ENCODE assay signal across 11 cellular contexts in genomic region chr2:123717616-123718279, GRCh38.
DNase-seq lines count a peak whose midpoint lies in the region; ATAC-seq and TF ChIP-seq lines count a peak whose summit lies in the region.
"Had no signal": no experiment of that assay in that cellular context is flagged by ENCODE, and none has a peak within 500 bp of the region (broad histone marks: within the 10 kb centered on the region; RNA-seq: fewer than 3 reads in every experiment).

No MANE protein-coding gene starts in this region.

- H3K27me3 Mint-ChIP-seq in WTC11 (ENCODE audit: low read depth): no peaks in the 10 kb centered on the region; the same call in 1 of the 2 replicates

- no peak for TF ChIP-seq CTCF in WTC11 (IDR thresholded peaks at IDR 0.05)
- TF ChIP-seq CTCF in neural cell (IDR thresholded peaks at IDR 0.05; ENCODE audit: poor library complexity, severe bottlenecking): no peak
- TF ChIP-seq CTCF in body of pancreas (IDR thresholded peaks at IDR 0.05): no peak

- no peaks in the 10 kb centered on the region for H3F3A ChIP-seq in neural cell (ENCODE audit: insufficient read depth, low read length, poor library complexity, severe bottlenecking)

- H3K9me3 ChIP-seq in neural cell (ENCODE audit: low read length): no peaks in the 10 kb centered on the region
- H3K9me3 ChIP-seq in body of pancreas: no peaks in the 10 kb centered on the region
- H3K9me3 ChIP-seq: BLaER1 had no signal

- H3K27ac Mint-ChIP-seq in WTC11: no peak overlapping the region
- H3K27ac Mint-ChIP-seq: HFFc6 had no signal

- ATAC-seq in left ventricle myocardium superior (peak; percentile 23), left cardiac atrium (no peak), WTC11 (no peak), body of pancreas (no peak), GM18505 (IDR thresholded peaks at IDR 0.05; ENCODE audit: unreplicated experiment) (no peak)
- ATAC-seq: HepG2 had no signal

- WGBS in body of pancreas, 2 donors: 57 to 60% methylated on average over 5 of the region's 5 CpGs

- H3K9ac ChIP-seq in neural cell (ENCODE audit: low read length): peak overlapping the region; percentile 15
- H3K9ac ChIP-seq: BLaER1 had no signal

- no peaks in the 10 kb centered on the region for H3K4me1 Mint-ChIP-seq in WTC11

- H3K27me3 ChIP-seq in neural cell (ENCODE audit: insufficient read depth, low read depth, low read length) (no peaks in the 10 kb centered on the region), body of pancreas (no peaks in the 10 kb centered on the region)
- H3K27me3 ChIP-seq: BLaER1 had no signal

- H2AFZ ChIP-seq in neural cell (ENCODE audit: low read depth, low read length): peak overlapping the region; percentile 24

- H3K4me2 ChIP-seq in neural cell (ENCODE audit: low read length): no peak overlapping the region
- H3K4me2 ChIP-seq: BLaER1 had no signal

- H3K4me3 ChIP-seq in neural cell (ENCODE audit: low read length) (no peak overlapping the region), body of pancreas (no peak overlapping the region)
- H3K4me3 ChIP-seq: BLaER1 had no signal

- H3K9me3 Mint-ChIP-seq in WTC11: peaks cover 18% of the 10 kb centered on the region

- peaks cover 3% of the 10 kb centered on the region; the same call in 1 of the 2 replicates for H3K36me3 Mint-ChIP-seq in WTC11

- POLR2A ChIA-PET in WTC11 (lab: Charles Lee): no interaction called here

- H4K20me1 ChIP-seq in neural cell (ENCODE audit: insufficient read depth): no peaks in the 10 kb centered on the region
- H4K20me1 ChIP-seq: BLaER1 had no signal

- no peaks in the 10 kb centered on the region for H3K79me2 ChIP-seq in neural cell (replicated peaks; ENCODE audit: insufficient read depth, low read length)

- no peaks in the 10 kb centered on the region for H3K9me2 ChIP-seq in neural cell (ENCODE audit: insufficient read depth, low read length)

- no peak for TF ChIP-seq EP300 in neural cell (conservative IDR thresholded peaks at IDR 0.05; ENCODE audit: poor library complexity, severe bottlenecking)

- H3K36me3 ChIP-seq in neural cell (ENCODE audit: insufficient read depth, low read length): no peaks in the 10 kb centered on the region
- H3K36me3 ChIP-seq in body of pancreas (replicated peaks in 1 of 2; ENCODE audit: insufficient read depth in 1 of 2, low read depth in 2 of 2): no peaks in the 10 kb centered on the region
- H3K36me3 ChIP-seq: BLaER1 had no signal

- intact Hi-C loops in left ventricle myocardium superior (cut with micrococcal nuclease): no loop called here
- intact Hi-C loops in left cardiac atrium (cut with DNase I): no loop called here
- intact Hi-C loops in body of pancreas (cut with DNase I): no loop called here

- CTCF ChIA-PET in WTC11 (lab: Charles Lee): no interaction called here

- no peaks in the 10 kb centered on the region for H3K4me1 ChIP-seq in body of pancreas
- H3K4me1 ChIP-seq: BLaER1 had no signal

- no peak for TF ChIP-seq POLR2A in body of pancreas (IDR thresholded peaks at IDR 0.05)
- no peak for TF ChIP-seq POLR2A in GM18505 (IDR thresholded peaks at IDR 0.05; ENCODE audit: borderline replicate concordance, extremely low read depth, insufficient read depth, insufficient read length)

- no peak for TF ChIP-seq RAD21 in neural cell (conservative IDR thresholded peaks at IDR 0.05)

- no peak overlapping the region for H3K4me3 Mint-ChIP-seq in WTC11
- H3K4me3 Mint-ChIP-seq: HFFc6 had no signal

- no peak for DNase-seq in left ventricle myocardium superior
- no peak for DNase-seq in left cardiac atrium
- no peak for DNase-seq in WTC11 (ENCODE audit: low spot score)
- no peak for DNase-seq in DMS153 treated with DMSO at 0.1 percent for 48 hours (lab: John Stamatoyannopoulos, UW; ENCODE audit: unreplicated experiment)
- no peak for DNase-seq in body of pancreas
- DNase-seq: HCEC 1CT, HFFc6 had no signal

- peak overlapping the region; percentile 71 for H3K27ac ChIP-seq in neural cell (ENCODE audit: low read length)
- no peak overlapping the region for H3K27ac ChIP-seq in body of pancreas
- H3K27ac ChIP-seq: BLaER1 had no signal

TF ChIP-seq in WTC11, 78 proteins besides CTCF, POLR2A, EP300 and RAD21 (continues in another document):
- TF ChIP-seq ETV6 (CRISPR knock-in tag; IDR thresholded peaks at IDR 0.05): no peak
- 0 out of 2 replicates have a peak, but pooled peaks have one; percentile 15 for TF ChIP-seq HMGA2 (CRISPR knock-in tag; IDR thresholded peaks at IDR 0.05)
- TF ChIP-seq ZBTB43 (CRISPR knock-in tag; IDR thresholded peaks at IDR 0.05): no peak
- TF ChIP-seq, protein P1, sequence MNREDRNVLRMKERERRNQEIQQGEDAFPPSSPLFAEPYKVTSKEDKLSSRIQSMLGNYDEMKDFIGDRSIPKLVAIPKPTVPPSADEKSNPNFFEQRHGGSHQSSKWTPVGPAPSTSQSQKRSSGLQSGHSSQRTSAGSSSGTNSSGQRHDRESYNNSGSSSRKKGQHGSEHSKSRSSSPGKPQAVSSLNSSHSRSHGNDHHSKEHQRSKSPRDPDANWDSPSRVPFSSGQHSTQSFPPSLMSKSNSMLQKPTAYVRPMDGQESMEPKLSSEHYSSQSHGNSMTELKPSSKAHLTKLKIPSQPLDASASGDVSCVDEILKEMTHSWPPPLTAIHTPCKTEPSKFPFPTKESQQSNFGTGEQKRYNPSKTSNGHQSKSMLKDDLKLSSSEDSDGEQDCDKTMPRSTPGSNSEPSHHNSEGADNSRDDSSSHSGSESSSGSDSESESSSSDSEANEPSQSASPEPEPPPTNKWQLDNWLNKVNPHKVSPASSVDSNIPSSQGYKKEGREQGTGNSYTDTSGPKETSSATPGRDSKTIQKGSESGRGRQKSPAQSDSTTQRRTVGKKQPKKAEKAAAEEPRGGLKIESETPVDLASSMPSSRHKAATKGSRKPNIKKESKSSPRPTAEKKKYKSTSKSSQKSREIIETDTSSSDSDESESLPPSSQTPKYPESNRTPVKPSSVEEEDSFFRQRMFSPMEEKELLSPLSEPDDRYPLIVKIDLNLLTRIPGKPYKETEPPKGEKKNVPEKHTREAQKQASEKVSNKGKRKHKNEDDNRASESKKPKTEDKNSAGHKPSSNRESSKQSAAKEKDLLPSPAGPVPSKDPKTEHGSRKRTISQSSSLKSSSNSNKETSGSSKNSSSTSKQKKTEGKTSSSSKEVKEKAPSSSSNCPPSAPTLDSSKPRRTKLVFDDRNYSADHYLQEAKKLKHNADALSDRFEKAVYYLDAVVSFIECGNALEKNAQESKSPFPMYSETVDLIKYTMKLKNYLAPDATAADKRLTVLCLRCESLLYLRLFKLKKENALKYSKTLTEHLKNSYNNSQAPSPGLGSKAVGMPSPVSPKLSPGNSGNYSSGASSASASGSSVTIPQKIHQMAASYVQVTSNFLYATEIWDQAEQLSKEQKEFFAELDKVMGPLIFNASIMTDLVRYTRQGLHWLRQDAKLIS (CRISPR knock-in tag; IDR thresholded peaks at IDR 0.05; ENCODE audit: borderline replicate concordance): no peak

TF ChIP-seq in neural cell, 6 proteins besides CTCF, POLR2A, EP300 and RAD21:
- TF ChIP-seq SMC3 (conservative IDR thresholded peaks at IDR 0.05; ENCODE audit: poor library complexity): no peak
